Comparison of ENCODE assay signal across 25 cellular contexts in the genomic region with DNA sequence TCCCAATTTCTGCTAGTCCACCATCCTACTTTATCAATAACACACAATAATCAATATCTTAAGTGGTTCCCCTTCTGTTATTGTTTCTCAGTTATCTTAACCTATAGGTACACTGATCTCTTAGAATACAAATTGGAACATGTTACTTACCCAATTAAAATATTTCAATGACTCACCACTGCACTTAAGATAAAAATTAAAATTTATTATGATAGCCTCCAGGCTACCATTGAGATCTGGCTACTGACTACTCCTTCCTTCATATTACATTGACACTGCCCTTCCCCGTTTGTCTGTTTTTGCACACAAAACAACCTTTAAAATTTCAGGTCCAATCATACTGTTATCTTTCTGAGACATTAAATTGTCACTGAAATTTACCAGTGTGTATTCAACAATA.
"Had no signal": no experiment of that assay in that cellular context is flagged by ENCODE, and none has a peak within 500 bp of the region (broad histone marks: within the 10 kb centered on the region; RNA-seq: fewer than 3 reads in every experiment).

No MANE protein-coding gene starts in this region.

- H3K4me2 ChIP-seq: hepatocyte had no signal

- H3K9me3 ChIP-seq: colonic mucosa, esophagus muscularis mucosa, esophagus squamous epithelium, gastrocnemius medialis, gastroesophageal sphincter, heart left ventricle, heart right ventricle had no signal

- H3K79me2 ChIP-seq: hepatocyte had no signal

- H3K27me3 ChIP-seq: colonic mucosa, dorsolateral prefrontal cortex, esophagus muscularis mucosa, esophagus squamous epithelium, foreskin keratinocyte, gastrocnemius medialis, gastroesophageal sphincter, heart left ventricle, heart right ventricle, hepatocyte had no signal

- H3K27ac ChIP-seq: colonic mucosa, coronary artery, dorsolateral prefrontal cortex, epithelial cell of prostate, esophagus muscularis mucosa, esophagus squamous epithelium, foreskin keratinocyte, gastrocnemius medialis, gastroesophageal sphincter, heart left ventricle, heart right ventricle, hepatocyte had no signal

- ATAC-seq: effector memory CD8-positive, alpha-beta T cell; esophagus mucosa; foreskin keratinocyte; gastrocnemius medialis; gastroesophageal sphincter; heart left ventricle; heart right ventricle had no signal

- H3K4me3 ChIP-seq: colonic mucosa, coronary artery, dorsolateral prefrontal cortex, esophagus muscularis mucosa, esophagus squamous epithelium, gastrocnemius medialis, gastroesophageal sphincter, heart left ventricle, heart right ventricle, hepatocyte had no signal

- H3K4me1 ChIP-seq: colonic mucosa, esophagus muscularis mucosa, esophagus squamous epithelium, foreskin keratinocyte, gastrocnemius medialis, gastroesophageal sphincter, heart left ventricle, heart right ventricle had no signal

- DNase-seq: colonic mucosa; cortex of kidney; dermis blood vessel endothelial cell; dorsolateral prefrontal cortex; effector CD4-positive, alpha-beta T cell; effector CD8-positive, alpha-beta T cell; effector memory CD4-positive, alpha-beta T cell; effector memory CD8-positive, alpha-beta T cell; endodermal cell; erythroblast; esophagus squamous epithelium; foreskin fibroblast; foreskin melanocyte; gastrocnemius medialis; glutamatergic neuron; head of caudate nucleus; heart left ventricle; heart right ventricle had no signal

- H3K36me3 ChIP-seq: colonic mucosa, esophagus muscularis mucosa, esophagus squamous epithelium, gastrocnemius medialis, gastroesophageal sphincter, heart left ventricle, heart right ventricle had no signal

- H2AFZ ChIP-seq: hepatocyte had no signal
